ENCODE assay signal across 8 cellular contexts in genomic region chr13:43058318-43058674, GRCh38. TPM values are rescaled to one million over a fixed set of nuclear protein-coding genes. Genes with fewer than 3 reads are reported as not detected.
DNase-seq lines count a peak whose midpoint lies in the region; ATAC-seq and TF ChIP-seq lines count a peak whose summit lies in the region.

No MANE protein-coding gene starts in this region.

- in situ Hi-C loops in GM23248 (cut with MboI) = no loop called here

- no peaks in the 10 kb centered on the region for H3K9me2 ChIP-seq in GM23248 (ENCODE audit: insufficient read depth)

- WGBS in GM23248 (ENCODE audit: low coverage in 1 of 2, low lambda C conversion rate in 2 of 2, missing lambda C conversion rate in 2 of 2), 2 experiments = 11 to 19% methylated on average over 1 of the region's 1 CpG
- WGBS in esophagus, 2 donors = 49 to 60% methylated on average over 1 of the region's 1 CpG
- 7% methylated on average over 1 of the region's 1 CpG for WGBS in smooth muscle cell (ENCODE audit: low lambda C conversion rate)

- no peak for ATAC-seq in GM18520 (IDR thresholded peaks at IDR 0.05; ENCODE audit: unreplicated experiment)

- H3F3A ChIP-seq in GM23248 (ENCODE audit: insufficient read depth) (peaks cover 29% of the 10 kb centered on the region), smooth muscle cell (ENCODE audit: low read depth) (peaks cover 36% of the 10 kb centered on the region)

- POLR2A ChIA-PET in AG04450 (lab: Yijun Ruan, JAX) = no interaction called here
- POLR2A ChIA-PET in RWPE1 (lab: Yijun Ruan, JAX; ENCODE audit: low non-redundant PET) = no interaction called here

- no peaks in the 10 kb centered on the region for H3K27me3 ChIP-seq in AG04450 (ENCODE audit: control insufficient read depth, insufficient read depth, low read length)
- no peaks in the 10 kb centered on the region for H3K27me3 ChIP-seq in GM23248 (replicated peaks; ENCODE audit: insufficient read depth)
- no peaks in the 10 kb centered on the region for H3K27me3 ChIP-seq in esophagus (ENCODE audit: control insufficient read depth in 1 of 2, insufficient read depth in 2 of 2, low read length in 2 of 2)
- no peaks in the 10 kb centered on the region for H3K27me3 ChIP-seq in smooth muscle cell (ENCODE audit: low read depth)

- H4K20me1 ChIP-seq in GM23248 (ENCODE audit: insufficient read depth) = no peaks in the 10 kb centered on the region
- no peaks in the 10 kb centered on the region for H4K20me1 ChIP-seq in smooth muscle cell (ENCODE audit: low read depth)

- H3K27ac ChIP-seq in AG04450 (ENCODE audit: low read depth, low read length) = peak overlapping the region; percentile 0
- H3K27ac ChIP-seq in GM23248 = peak overlapping the region; percentile 59
- peak overlapping the region; percentile 60 for H3K27ac ChIP-seq in RWPE1
- peak overlapping the region; percentile 30 to 78 for H3K27ac ChIP-seq in esophagus (ENCODE audit: low read depth in 2 of 2, low read length in 1 of 2)
- H3K27ac ChIP-seq in smooth muscle cell (ENCODE audit: low read depth) = peak overlapping the region; percentile 88

- H3K9ac ChIP-seq in GM23248 = peak overlapping the region; percentile 33
- H3K9ac ChIP-seq in smooth muscle cell (ENCODE audit: low read depth) = peak overlapping the region; percentile 71

- DNase-seq in AG04450 (ENCODE audit: low read depth, low spot score) = no peak
- DNase-seq in GM23248 = peak; percentile 93
- peak; percentile 83 for DNase-seq in RWPE1 (ENCODE audit: low spot score)
- DNase-seq in smooth muscle cell (lab: John Stamatoyannopoulos, UW; ENCODE audit: unreplicated experiment) = no peak
- no peak for DNase-seq in pons (ENCODE audit: low spot score)
- no peak for DNase-seq in NCI-H2107 (lab: John Stamatoyannopoulos, UW)

- peaks cover 39% of the 10 kb centered on the region for H3K4me1 ChIP-seq in GM23248 (ENCODE audit: insufficient read depth)
- H3K4me1 ChIP-seq in esophagus (ENCODE audit: control insufficient read depth in 2 of 2, insufficient read depth in 2 of 2, low read length in 1 of 2) = peaks cover 6 to 14% of the 10 kb centered on the region in 2 donors
- peaks cover 71% of the 10 kb centered on the region for H3K4me1 ChIP-seq in smooth muscle cell (ENCODE audit: low read depth)

- peak overlapping the region; percentile 66 for H3K4me2 ChIP-seq in GM23248 (ENCODE audit: unreplicated experiment)
- H3K4me2 ChIP-seq in smooth muscle cell = peak overlapping the region; percentile 90

- H3K79me2 ChIP-seq in GM23248 (ENCODE audit: insufficient read depth) = peaks cover 91% of the 10 kb centered on the region
- peaks cover 10% of the 10 kb centered on the region for H3K79me2 ChIP-seq in smooth muscle cell (ENCODE audit: low read depth)

- CTCF ChIA-PET in AG04450 (lab: Charles Lee) (no interaction called here), RWPE1 (lab: Yijun Ruan, JAX) (no interaction called here)

- peaks cover 5% of the 10 kb centered on the region; the same call in 1 of the 2 replicates for H3K9me3 ChIP-seq in AG04450 (ENCODE audit: control insufficient read depth, insufficient read depth, low read length)
- H3K9me3 ChIP-seq in GM23248 (ENCODE audit: low read depth) = no peaks in the 10 kb centered on the region
- no peaks in the 10 kb centered on the region for H3K9me3 ChIP-seq in esophagus (ENCODE audit: control insufficient read depth in 2 of 2, insufficient read depth in 1 of 2, low read depth in 1 of 2, low read length in 1 of 2)
- no peaks in the 10 kb centered on the region for H3K9me3 ChIP-seq in smooth muscle cell (replicated peaks; ENCODE audit: low read depth)

- H3K4me3 ChIP-seq in AG04450 (ENCODE audit: low read depth, low read length) (no peak overlapping the region), GM23248 (no peak overlapping the region), esophagus (ENCODE audit: low read depth in 1 of 2, low read length in 2 of 2) (no peak overlapping the region), smooth muscle cell (peak overlapping the region; percentile 60)

- no peak for TF ChIP-seq CTCF in AG04450 (IDR thresholded peaks at IDR 0.05; ENCODE audit: low read depth, low read length)
- no peak for TF ChIP-seq CTCF in RWPE1 (conservative IDR thresholded peaks at IDR 0.05; ENCODE audit: low read depth)
- no peak for TF ChIP-seq CTCF in smooth muscle cell (IDR thresholded peaks at IDR 0.05; ENCODE audit: borderline replicate concordance, insufficient read depth, poor library complexity, severe bottlenecking)

- no peak overlapping the region; the same call in 1 of the 2 replicates for H2AFZ ChIP-seq in GM23248
- no peak overlapping the region for H2AFZ ChIP-seq in smooth muscle cell (ENCODE audit: low read depth)

- no peaks in the 10 kb centered on the region for H3K36me3 ChIP-seq in GM23248 (ENCODE audit: low read depth)
- H3K36me3 ChIP-seq in esophagus (ENCODE audit: control insufficient read depth in 2 of 2, insufficient read depth in 2 of 2, low read length in 1 of 2) = no peaks in the 10 kb centered on the region
- no peaks in the 10 kb centered on the region for H3K36me3 ChIP-seq in smooth muscle cell (ENCODE audit: low read depth)

RNA-seq across cellular contexts. Expression of gene DNAJC15, which starts 34.9 kb away (rescaled TPM):
- 45.3 and 48.6 TPM in 2 replicates for polyA plus RNA-seq in AG04450 (2011; rRNA removed)
- polyA minus RNA-seq in AG04450 (2011; rRNA and poly(A)+ RNA removed) = 18.4 and 24.2 TPM in 2 replicates
- 9.2 and 25.9 TPM in 2 replicates for total RNA-seq in GM23248 (2014; rRNA removed; shearing (Covaris generic))
- polyA plus RNA-seq in GM23248 (2016; fragmentation: Nextera tagmentation; extraction: Ambion mirVana) = 70.5 and 71.1 TPM in 2 replicates
- 10 to 100 TPM in 1 of 2 donors, 1 to 10 TPM in 1; 8.6 to 13.6 TPM for polyA plus RNA-seq in esophagus
- 4.3 and 4.4 TPM in 2 replicates for total RNA-seq in smooth muscle cell
- 6.9 and 15.6 TPM in 2 replicates for polyA plus RNA-seq in smooth muscle cell

Comparison
In these comparisons a context has a peak if more than half of its experiments do, and no peak if none do; other contexts are left out.
1. DNase-seq: peak in GM23248 (single experiment) and RWPE1 (single experiment); none in AG04450 (single experiment), smooth muscle cell (single experiment), pons (single experiment) and NCI-H2107 (single experiment).
2. H3K27ac ChIP-seq: peak in every context shown above with its lines; median percentile 88 in smooth muscle cell; 60 in RWPE1; 59 in GM23248; 54 in esophagus; 0 in AG04450.